In genomic region chr10:101020427-101020826, GRCh38 we compare ENCODE assay signal across 18 cellular contexts. TPM values are rescaled to one million over a fixed set of nuclear protein-coding genes. Genes with fewer than 3 reads are reported as not detected.
DNase-seq lines count a peak whose midpoint lies in the region; ATAC-seq and TF ChIP-seq lines count a peak whose summit lies in the region.
"Had no signal": no experiment of that assay in that cellular context is flagged by ENCODE, and none has a peak within 500 bp of the region (broad histone marks: within the 10 kb centered on the region; RNA-seq: fewer than 3 reads in every experiment).

No MANE protein-coding gene starts in this region.

- H3K4me3 Mint-ChIP-seq in activated naive CD4-positive, alpha-beta T cell treated with anti-CD3 and anti-CD28 coated beads, Interleukin-2, amount 50 U/mL, for 24 hours: no peak overlapping the region
- H3K4me3 Mint-ChIP-seq in chondrocyte (ENCODE audit: unreplicated experiment): no peak overlapping the region
- peak overlapping the region; percentile 51 for H3K4me3 Mint-ChIP-seq in type B pancreatic cell
- no peak overlapping the region for H3K4me3 Mint-ChIP-seq in natural killer cell
- H3K4me3 Mint-ChIP-seq: B cell; CD4-positive, alpha-beta T cell; CD8-positive, alpha-beta T cell had no signal

- H3K9me3 ChIP-seq in BLaER1: no peaks in the 10 kb centered on the region
- H3K9me3 ChIP-seq: A549, Caco-2 had no signal

- no peak overlapping the region for H3K9ac ChIP-seq in BLaER1

- peaks cover 72% of the 10 kb centered on the region for H3K4me1 ChIP-seq in BLaER1

- H3K27me3 Mint-ChIP-seq in activated naive CD4-positive, alpha-beta T cell treated with anti-CD3 and anti-CD28 coated beads, Interleukin-2, amount 50 U/mL, for 24 hours: peaks cover 27% of the 10 kb centered on the region
- H3K27me3 Mint-ChIP-seq in chondrocyte (ENCODE audit: low read depth) (peaks cover 5% of the 10 kb centered on the region), type B pancreatic cell (peaks cover 31% of the 10 kb centered on the region), natural killer cell (ENCODE audit: low read depth in 2 of 2) (peaks cover 30 to 34% of the 10 kb centered on the region in 2 donors)

- H3K27me3 ChIP-seq in BLaER1: no peaks in the 10 kb centered on the region

- ATAC-seq in natural killer cell: no peak
- ATAC-seq: A549; CD8-positive, alpha-beta T cell had no signal

- H3K4me1 Mint-ChIP-seq in activated naive CD4-positive, alpha-beta T cell treated with anti-CD3 and anti-CD28 coated beads, Interleukin-2, amount 50 U/mL, for 24 hours: peaks cover under 1% of the 10 kb centered on the region
- peaks cover 6% of the 10 kb centered on the region for H3K4me1 Mint-ChIP-seq in chondrocyte (ENCODE audit: low read depth)
- peaks cover 20% of the 10 kb centered on the region for H3K4me1 Mint-ChIP-seq in type B pancreatic cell (ENCODE audit: unreplicated experiment)
- H3K4me1 Mint-ChIP-seq in natural killer cell: peaks cover 0 to 12% of the 10 kb centered on the region in 2 donors

- H3K4me2 ChIP-seq in BLaER1: 0 out of 2 replicates have a peak overlapping the region, but pooled peaks have one; percentile 99
- H3K4me2 ChIP-seq: A549 had no signal

- H4K20me1 ChIP-seq in BLaER1: no peaks in the 10 kb centered on the region

- H3K27ac ChIP-seq in BLaER1: no peak overlapping the region
- H3K27ac ChIP-seq: 22Rv1, A549, C4-2B had no signal

- TF ChIP-seq CTCF in chondrocyte (IDR thresholded peaks at IDR 0.05) (no peak), type B pancreatic cell (conservative IDR thresholded peaks at IDR 0.05) (no peak), natural killer cell (IDR thresholded peaks at IDR 0.05) (no peak)

- no peaks in the 10 kb centered on the region for H3K9me3 Mint-ChIP-seq in activated naive CD4-positive, alpha-beta T cell treated with anti-CD3 and anti-CD28 coated beads, Interleukin-2, amount 50 U/mL, for 24 hours
- H3K9me3 Mint-ChIP-seq in chondrocyte (ENCODE audit: low read depth) (no peaks in the 10 kb centered on the region), type B pancreatic cell (no peaks in the 10 kb centered on the region), natural killer cell (no peaks in the 10 kb centered on the region)
- H3K9me3 Mint-ChIP-seq: CD4-positive, alpha-beta T cell; CD8-positive, alpha-beta T cell had no signal

- no peaks in the 10 kb centered on the region for H3K36me3 ChIP-seq in BLaER1

- no peak overlapping the region for H3K4me3 ChIP-seq in BLaER1
- H3K4me3 ChIP-seq: A549 had no signal

- intact Hi-C loops in natural killer cell (cut with micrococcal nuclease): no loop called here

- no peak for DNase-seq in activated naive CD4-positive, alpha-beta T cell treated with Interleukin-2 at 50 U/mL for 16 hours
- DNase-seq in chondrocyte (ENCODE audit: low spot score): peak; percentile 70
- DNase-seq in type B pancreatic cell (ENCODE audit: extremely low spot score, unreplicated experiment): no peak
- DNase-seq in natural killer cell: no peak
- no peak for DNase-seq in stimulated activated CD4-positive, alpha-beta T cell treated with anti-CD3 and anti-CD28 coated beads, Interleukin-2, amount 100 ng/mL, for 48 hours
- DNase-seq: AML-193; Caco-2; Calu3; CD4-positive, alpha-beta T cell; CD8-positive, alpha-beta T cell; DMS79 treated with DMSO at 0.1 percent for 48 hours; GF-D8 had no signal

- no peaks in the 10 kb centered on the region for H3K36me3 Mint-ChIP-seq in activated naive CD4-positive, alpha-beta T cell treated with anti-CD3 and anti-CD28 coated beads, Interleukin-2, amount 50 U/mL, for 24 hours
- H3K36me3 Mint-ChIP-seq in chondrocyte (ENCODE audit: low read depth): no peaks in the 10 kb centered on the region
- H3K36me3 Mint-ChIP-seq in type B pancreatic cell: no peaks in the 10 kb centered on the region
- H3K36me3 Mint-ChIP-seq in natural killer cell: no peaks in the 10 kb centered on the region
- H3K36me3 Mint-ChIP-seq: CD8-positive, alpha-beta T cell had no signal

- peak overlapping the region; percentile 30 for H3K27ac Mint-ChIP-seq in activated naive CD4-positive, alpha-beta T cell treated with anti-CD3 and anti-CD28 coated beads, Interleukin-2, amount 50 U/mL, for 24 hours
- no peak overlapping the region for H3K27ac Mint-ChIP-seq in chondrocyte (ENCODE audit: unreplicated experiment)
- H3K27ac Mint-ChIP-seq in type B pancreatic cell: peak overlapping the region; percentile 27
- H3K27ac Mint-ChIP-seq in natural killer cell: no peak overlapping the region
- H3K27ac Mint-ChIP-seq: B cell; CD4-positive, alpha-beta T cell; CD8-positive, alpha-beta T cell had no signal

RNA-seq across cellular contexts. Expression of gene PDZD7, which starts 10.5 kb away (rescaled TPM):
- 1.4 to 1.8 TPM (median 1.7 TPM) in 3 replicates for total RNA-seq in chondrocyte
- total RNA-seq in type B pancreatic cell (ENCODE audit: low replicate concordance): 1.4 and 2.0 TPM in 2 replicates
- 1 to 10 TPM in 1 of 3 donors, under 1 TPM in 2; 0.35 to 1.2 (median 0.52) TPM for total RNA-seq in natural killer cell

RNA-seq across cellular contexts. Expression of gene SFXN3, which starts 10.6 kb away (rescaled TPM):
- total RNA-seq in chondrocyte (92.4 to 101 TPM (median 96.9 TPM) in 3 replicates), type B pancreatic cell (ENCODE audit: low replicate concordance) (15.3 and 25.7 TPM in 2 replicates), natural killer cell (10 to 100 TPM; 59.7 to 74.5 (median 68.9) TPM)

RNA-seq across cellular contexts. Expression of gene LZTS2, which starts 20.8 kb away (rescaled TPM):
- total RNA-seq in chondrocyte (58.9 to 80.7 TPM (median 79.4 TPM) in 3 replicates), type B pancreatic cell (ENCODE audit: low replicate concordance) (50.2 and 86.6 TPM in 2 replicates), natural killer cell (10 to 100 TPM in 2 of 3 donors, 1 to 10 TPM in 1; 8.0 to 16.1 (median 11.7) TPM)

RNA-seq across cellular contexts. Expression of gene TWNK, which starts 33.1 kb away (rescaled TPM):
- total RNA-seq in chondrocyte (4.8 to 6.6 TPM (median 5.4 TPM) in 3 replicates), type B pancreatic cell (ENCODE audit: low replicate concordance) (11.3 and 19.2 TPM in 2 replicates), natural killer cell (1 to 10 TPM; 2.2 to 3.6 (median 3.3) TPM)

RNA-seq across cellular contexts. Expression of gene MRPL43, which starts 33.1 kb away (rescaled TPM):
- 54.0 to 74.1 TPM (median 57.3 TPM) in 3 replicates for total RNA-seq in chondrocyte
- 69.7 and 74.2 TPM in 2 replicates for total RNA-seq in type B pancreatic cell (ENCODE audit: low replicate concordance)
- total RNA-seq in natural killer cell: 10 to 100 TPM; 27.2 to 42.0 (median 33.1) TPM

Comparison
In these comparisons a context has a peak if more than half of its experiments do, and no peak if none do; other contexts are left out.
1. H3K27ac Mint-ChIP-seq: peak in activated naive CD4-positive, alpha-beta T cell treated with anti-CD3 and anti-CD28 coated beads, Interleukin-2, amount 50 U/mL, for 24 hours (single experiment) and type B pancreatic cell (single experiment); none in chondrocyte (single experiment) and natural killer cell (0 of 2).